In the genomic region with DNA sequence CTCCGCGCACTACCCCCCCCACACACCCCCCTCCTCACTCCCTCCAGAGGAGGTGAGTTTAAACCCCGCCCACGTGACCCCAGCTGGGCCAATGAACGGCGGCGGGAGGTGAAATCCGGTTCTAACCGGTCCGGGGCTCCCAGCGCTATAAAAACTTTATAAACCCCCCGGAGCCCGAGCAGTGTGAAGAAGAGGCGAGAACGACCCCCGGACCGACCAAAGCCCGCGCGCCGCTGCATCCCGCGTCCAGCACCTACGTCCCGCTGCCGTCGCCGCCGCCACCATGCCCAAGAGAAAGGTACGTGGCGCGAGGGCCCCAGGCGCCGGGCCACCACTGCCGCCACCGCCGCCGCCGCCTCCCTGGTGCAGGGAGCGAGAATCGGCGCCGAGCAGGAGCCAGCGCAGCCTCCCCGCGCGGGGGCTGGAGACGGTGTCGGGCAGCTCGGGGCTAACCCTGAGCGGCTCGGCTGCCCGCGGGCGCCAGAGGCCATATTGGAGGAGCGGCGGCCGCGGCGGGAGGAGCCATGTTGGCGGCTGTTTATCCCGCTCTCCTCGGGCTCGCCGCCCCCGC, we compare ENCODE assay signal across 8 cellular contexts. TPM values are rescaled to one million over a fixed set of nuclear protein-coding genes. Genes with fewer than 3 reads are reported as not detected.
DNase-seq lines count a peak whose midpoint lies in the region; TF ChIP-seq lines count a peak whose summit lies in the region.

Gene HMGN2 (plus strand): TSS at position 111 of the 571 bp plus-strand sequence. CDS start 173 bp downstream, at position 284.

- TF ChIP-seq CTCF in GM10266 (IDR thresholded peaks at IDR 0.05; ENCODE audit: control insufficient read depth, insufficient read depth, low read depth, missing control alignments) (no peak), cardiac muscle cell (IDR thresholded peaks at IDR 0.05; ENCODE audit: low read depth, low read length) (no peak), parathyroid adenoma (IDR thresholded peaks at IDR 0.05) (no peak), thyroid gland (IDR thresholded peaks at IDR 0.05) (no peak)

- H3K27me3 ChIP-seq in cardiac muscle cell (no peaks in the 10 kb centered on the region), parathyroid adenoma (ENCODE audit: control insufficient read depth, insufficient read depth, low read length) (no peaks in the 10 kb centered on the region), thyroid gland (no peaks in the 10 kb centered on the region)

- peak within 1 kb of the TSS; percentile 97 for H3K4me3 ChIP-seq in cardiac muscle cell
- H3K4me3 ChIP-seq in parathyroid adenoma (ENCODE audit: low read depth, low read length) = peak within 1 kb of the TSS; percentile 97
- peak within 1 kb of the TSS; percentile 94 to 99 (median 98) for H3K4me3 ChIP-seq in thyroid gland (replicated peaks in 1 of 3)

- 0% methylated on average over 1 to 2 of the region's 66 CpGs for WGBS in thyroid gland, 2 donors

- peak; percentile 89 for DNase-seq in GM10266 (ENCODE audit: extremely low spot score)
- DNase-seq in HEK293T (ENCODE audit: extremely low spot score) = peak; percentile 75
- DNase-seq in MV-4-11 (lab: John Stamatoyannopoulos, UW) = peak; percentile 92
- DNase-seq in SW480 (ENCODE audit: low spot score) = peak; percentile 85
- peak; percentile 73 for DNase-seq in activated naive CD8-positive, alpha-beta T cell treated with anti-CD3 and anti-CD28 coated beads, Interleukin-2, amount 50 U/mL, for 16 hours (ENCODE audit: low read depth, low spot score)
- DNase-seq in cardiac muscle cell (ENCODE audit: low read depth in 1 of 2, low spot score in 1 of 2) = peak; percentile 88 to 90
- DNase-seq in thyroid gland = peak; percentile 93

- H3K9me3 ChIP-seq in cardiac muscle cell (ENCODE audit: low read depth) (no peaks in the 10 kb centered on the region), parathyroid adenoma (ENCODE audit: control insufficient read depth, low read length) (no peaks in the 10 kb centered on the region), thyroid gland (no peaks in the 10 kb centered on the region)

- peak within 1 kb of the TSS; percentile 93 for H3K4me2 ChIP-seq in parathyroid adenoma (ENCODE audit: low read length)

- POLR2A ChIA-PET in HEK293T (lab: Yijun Ruan, JAX) = interaction anchor here (0.6 to 4.7 kb wide), 7 partner anchors 11 to 79 kb away, joined by 3 to 28 read pairs (median 4); partner anchors contain the start of gene DHDDS

- CTCF ChIA-PET in HEK293T (lab: Yijun Ruan, JAX) = interaction anchor here (0.6 to 1.4 kb wide), 2 partner anchors 145 to 151 kb away, joined by 3 to 5 read pairs; no protein-coding TSS in a partner anchor

- peak; percentile 43 to 49 for TF ChIP-seq POLR2A in thyroid gland (IDR thresholded peaks at IDR 0.05)

- peak within 1 kb of the TSS; percentile 99 for H3K9ac ChIP-seq in parathyroid adenoma

- H3K36me3 ChIP-seq in cardiac muscle cell (peaks cover 30% of the 10 kb centered on the region), parathyroid adenoma (ENCODE audit: control insufficient read depth, insufficient read depth, low read length) (no peaks in the 10 kb centered on the region), thyroid gland (peaks cover 16 to 19% of the 10 kb centered on the region in 2 donors)

- intact Hi-C loops in thyroid gland (cut with DNase I) = loop anchor here (5.0 kb wide), 1 partner anchor 35 kb away; no protein-coding TSS in a partner anchor

- H3K27ac ChIP-seq in cardiac muscle cell (peak within 1 kb of the TSS; percentile 97), parathyroid adenoma (peak within 1 kb of the TSS; percentile 99), thyroid gland (peak within 1 kb of the TSS; percentile 99 to 100 (median 100))

- H3K79me2 ChIP-seq in parathyroid adenoma = peaks cover 4% of the 10 kb centered on the region

- H2AFZ ChIP-seq in parathyroid adenoma = peak within 1 kb of the TSS; percentile 88

- H3K4me1 ChIP-seq in cardiac muscle cell (ENCODE audit: low read depth) (peaks cover 6% of the 10 kb centered on the region), parathyroid adenoma (peaks cover 9% of the 10 kb centered on the region), thyroid gland (peaks cover 15 to 26% of the 10 kb centered on the region in 2 donors)

TF ChIP-seq in HEK293T, 16 proteins besides CTCF, POLR2A, EP300 and RAD21:
- TF ChIP-seq NFRKB (IDR thresholded peaks at IDR 0.05) (peak; percentile 33; the same call in 1 of the 2 replicates), SUZ12 (IDR thresholded peaks at IDR 0.05) (no peak), ZNF384 (IDR thresholded peaks at IDR 0.05) (no peak), BHLHE40 (IDR thresholded peaks at IDR 0.05; ENCODE audit: borderline replicate concordance) (no peak), FOXM1 (IDR thresholded peaks at IDR 0.05; ENCODE audit: borderline replicate concordance) (no peak), HDGF (IDR thresholded peaks at IDR 0.05; ENCODE audit: borderline replicate concordance) (no peak), SP1 (IDR thresholded peaks at IDR 0.05) (no peak), CTBP1 (IDR thresholded peaks at IDR 0.05; ENCODE audit: borderline replicate concordance) (no peak), ELF4 (IDR thresholded peaks at IDR 0.05) (peak; percentile 33; the same call in 1 of the 2 replicates), ARNT (IDR thresholded peaks at IDR 0.05) (no peak), L3MBTL2 (conservative IDR thresholded peaks at IDR 0.05) (0 out of 2 replicates have a peak, but pooled peaks have one; percentile 14), FOXK2 (IDR thresholded peaks at IDR 0.05) (no peak), LEF1 (IDR thresholded peaks at IDR 0.05; ENCODE audit: borderline replicate concordance) (peak; percentile 62; the same call in 1 of the 2 replicates), FOXA1 (IDR thresholded peaks at IDR 0.05) (no peak), TARDBP (IDR thresholded peaks at IDR 0.05) (no peak)
- TF ChIP-seq, protein P1, sequence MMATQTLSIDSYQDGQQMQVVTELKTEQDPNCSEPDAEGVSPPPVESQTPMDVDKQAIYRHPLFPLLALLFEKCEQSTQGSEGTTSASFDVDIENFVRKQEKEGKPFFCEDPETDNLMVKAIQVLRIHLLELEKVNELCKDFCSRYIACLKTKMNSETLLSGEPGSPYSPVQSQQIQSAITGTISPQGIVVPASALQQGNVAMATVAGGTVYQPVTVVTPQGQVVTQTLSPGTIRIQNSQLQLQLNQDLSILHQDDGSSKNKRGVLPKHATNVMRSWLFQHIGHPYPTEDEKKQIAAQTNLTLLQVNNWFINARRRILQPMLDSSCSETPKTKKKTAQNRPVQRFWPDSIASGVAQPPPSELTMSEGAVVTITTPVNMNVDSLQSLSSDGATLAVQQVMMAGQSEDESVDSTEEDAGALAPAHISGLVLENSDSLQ (IDR thresholded peaks at IDR 0.05) = no peak
TF ChIP-seq in HEK293T: peak in this region for 4.

RNA-seq across cellular contexts. Expression of gene HMGN2, which starts in this region (rescaled TPM):
- total RNA-seq in cardiac muscle cell = 417 and 533 TPM in 2 replicates
- polyA plus RNA-seq in cardiac muscle cell = 792 and 1,191 TPM in 2 replicates
- total RNA-seq in thyroid gland = 100 to 1,000 TPM; 277 to 411 (median 319) TPM

Comparison
In these comparisons a context has a peak if more than half of its experiments do, and no peak if none do; other contexts are left out.
1. Peak in every context shown above with its lines: DNase-seq, H3K4me3 ChIP-seq and H3K27ac ChIP-seq.